1 cellular context compared by ENCODE assay signal in genomic region chr7:2632717-2633537, GRCh38.
TF ChIP-seq lines count a peak whose summit lies in the region.

No MANE protein-coding gene starts in this region.

TF ChIP-seq in HEK293, 187 proteins besides CTCF, POLR2A, EP300 and RAD21 (continued from another document):
- TF ChIP-seq PRDM4 (tag by site-specific recombination; IDR thresholded peaks at IDR 0.05) = no peak
- TF ChIP-seq ZSCAN16 (tag by site-specific recombination; IDR thresholded peaks at IDR 0.05) = no peak
- peak; percentile 25; the same call in 1 of the 2 replicates for TF ChIP-seq IKZF3 (tag by site-specific recombination; IDR thresholded peaks at IDR 0.05)
- no peak for TF ChIP-seq ZNF843 (tag by site-specific recombination; IDR thresholded peaks at IDR 0.05)
- no peak for TF ChIP-seq ZNF280C (tag by site-specific recombination; IDR thresholded peaks at IDR 0.05)
- TF ChIP-seq ZNF777 (tag by site-specific recombination; IDR thresholded peaks at IDR 0.05; ENCODE audit: borderline replicate concordance) = no peak
- TF ChIP-seq ZNF530 (tag by site-specific recombination; IDR thresholded peaks at IDR 0.05; ENCODE audit: low read depth) = no peak
- TF ChIP-seq KLF10 (tag by site-specific recombination; IDR thresholded peaks at IDR 0.05) = 0 out of 2 replicates have a peak, but pooled peaks have one; percentile 52
- no peak for TF ChIP-seq ZNF514 (tag by site-specific recombination; IDR thresholded peaks at IDR 0.05)
- TF ChIP-seq ZNF626 (tag by site-specific recombination; IDR thresholded peaks at IDR 0.05) = no peak
- no peak for TF ChIP-seq ZNF23 (tag by site-specific recombination; IDR thresholded peaks at IDR 0.05; ENCODE audit: borderline replicate concordance)
- no peak for TF ChIP-seq HOXC10 (CRISPR knock-in tag; IDR thresholded peaks at IDR 0.05)
- TF ChIP-seq ZNF629 (tag by site-specific recombination; IDR thresholded peaks at IDR 0.05) = peak; percentile 79
- peak; percentile 46; the same call in 1 of the 2 replicates for TF ChIP-seq ATF2 (tag by site-specific recombination; IDR thresholded peaks at IDR 0.05; ENCODE audit: low read depth)
- peak; percentile 18; the same call in 1 of the 2 replicates for TF ChIP-seq YY2 (tag by site-specific recombination; IDR thresholded peaks at IDR 0.05)
- peak; percentile 67; the same call in 1 of the 2 replicates for TF ChIP-seq KLF1 (tag by site-specific recombination; IDR thresholded peaks at IDR 0.05)
- peak; percentile 81 for TF ChIP-seq ZNF423 (tag by site-specific recombination; IDR thresholded peaks at IDR 0.05)
- TF ChIP-seq ZNF404 (tag by site-specific recombination; IDR thresholded peaks at IDR 0.05) = no peak
